8 cellular contexts compared by ENCODE assay signal in the genomic region with DNA sequence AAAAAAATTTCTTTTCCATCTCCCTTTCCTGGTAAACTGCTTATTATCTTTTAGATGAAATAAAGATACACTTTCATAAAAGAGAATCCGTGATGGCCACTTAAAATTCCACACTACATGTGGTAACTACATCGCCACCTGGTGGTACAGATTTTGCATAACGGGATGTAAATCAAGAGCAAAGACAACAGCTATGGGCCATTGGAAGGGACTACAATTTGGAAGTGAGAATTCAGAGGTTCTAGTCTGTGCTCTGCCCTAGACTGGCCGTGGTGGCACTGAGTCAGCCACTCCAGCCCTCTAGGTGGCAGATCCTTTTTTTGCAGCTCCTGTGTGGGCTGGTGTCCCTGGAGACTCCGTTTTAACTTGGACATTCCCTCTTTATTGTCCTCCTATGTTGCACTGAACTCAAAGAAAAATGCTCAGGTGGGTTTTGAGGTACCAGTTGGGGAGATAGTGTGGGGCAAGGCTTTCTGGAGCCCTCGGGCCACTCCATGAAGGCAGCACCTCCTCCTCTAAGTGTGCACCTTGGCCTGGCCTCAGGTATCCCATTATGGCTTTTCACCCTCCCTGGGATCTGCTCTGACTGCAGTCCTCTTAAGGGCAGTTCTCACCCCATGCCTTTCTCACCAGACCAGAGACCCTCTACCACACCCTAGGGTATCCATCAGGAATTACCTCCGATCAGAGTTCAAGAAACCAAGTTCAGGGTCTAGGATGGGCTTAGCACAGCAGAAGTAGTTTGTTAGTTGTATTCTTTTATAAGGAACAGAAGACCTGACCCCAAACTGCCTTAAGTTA. TPM values are rescaled to one million over a fixed set of nuclear protein-coding genes. Genes with fewer than 3 reads are reported as not detected.
DNase-seq lines count a peak whose midpoint lies in the region; ATAC-seq and TF ChIP-seq lines count a peak whose summit lies in the region.

No MANE protein-coding gene starts in this region.

- H3K36me3 ChIP-seq in uterus = no peaks in the 10 kb centered on the region

- DNase-seq in activated gamma-delta T cell treated with Interleukin-2 at 50 U/mL for 16 hours = peak; percentile 59
- DNase-seq in activated gamma-delta T cell (lab: John Stamatoyannopoulos, UW) = no peak
- DNase-seq in LNCaP clone FGC (ENCODE audit: low read depth) = peak; percentile 72
- DNase-seq in RPMI7951 (ENCODE audit: low read depth) = peak; percentile 69
- DNase-seq in foreskin keratinocyte = peak; percentile 19 to 56
- DNase-seq in osteocyte (ENCODE audit: extremely low spot score, unreplicated experiment) = no peak
- DNase-seq in uterus = peak; percentile 45 to 84

- no peaks in the 10 kb centered on the region for H3K4me1 Mint-ChIP-seq in activated T-helper 17 cell treated with anti-CD3 and anti-CD28 coated beads, Interleukin-2, amount 50 U/mL, for 72 hours
- peaks cover 13% of the 10 kb centered on the region for H3K4me1 Mint-ChIP-seq in osteocyte (ENCODE audit: unreplicated experiment)

- TF ChIP-seq CTCF in LNCaP clone FGC (IDR thresholded peaks at IDR 0.05; ENCODE audit: control insufficient read depth, extremely low read depth, insufficient read depth) (peak; percentile 80), foreskin keratinocyte (conservative IDR thresholded peaks at IDR 0.05) (peak; percentile 85), osteocyte (IDR thresholded peaks at IDR 0.05) (peak; percentile 87), uterus (IDR thresholded peaks at IDR 0.05) (peak; percentile 67 to 79 (median 72))

- no peak for TF ChIP-seq POLR2A in uterus (IDR thresholded peaks at IDR 0.05)

- H3K9me3 Mint-ChIP-seq in activated T-helper 17 cell treated with anti-CD3 and anti-CD28 coated beads, Interleukin-2, amount 50 U/mL, for 72 hours = no peaks in the 10 kb centered on the region
- no peaks in the 10 kb centered on the region for H3K9me3 Mint-ChIP-seq in osteocyte (ENCODE audit: unreplicated experiment)

- H3K27ac ChIP-seq in foreskin keratinocyte (no peak overlapping the region), uterus (no peak overlapping the region)

- intact Hi-C loops in uterus (cut with DNase I; ENCODE audit: low total_unique reads) = no loop called here

- peaks cover 3% of the 10 kb centered on the region for H3K27me3 Mint-ChIP-seq in activated T-helper 17 cell treated with anti-CD3 and anti-CD28 coated beads, Interleukin-2, amount 50 U/mL, for 72 hours
- no peaks in the 10 kb centered on the region for H3K27me3 Mint-ChIP-seq in osteocyte (ENCODE audit: unreplicated experiment)

- no peak overlapping the region for H3K4me3 Mint-ChIP-seq in activated T-helper 17 cell treated with anti-CD3 and anti-CD28 coated beads, Interleukin-2, amount 50 U/mL, for 72 hours
- H3K4me3 Mint-ChIP-seq in osteocyte (ENCODE audit: unreplicated experiment) = no peak overlapping the region

- H3K9me3 ChIP-seq in uterus = no peaks in the 10 kb centered on the region

- H3K27me3 ChIP-seq in foreskin keratinocyte (no peaks in the 10 kb centered on the region), uterus (no peaks in the 10 kb centered on the region)

- no peaks in the 10 kb centered on the region for H3K36me3 Mint-ChIP-seq in activated T-helper 17 cell treated with anti-CD3 and anti-CD28 coated beads, Interleukin-2, amount 50 U/mL, for 72 hours (ENCODE audit: low read depth)
- peaks cover 1% of the 10 kb centered on the region for H3K36me3 Mint-ChIP-seq in osteocyte (ENCODE audit: unreplicated experiment)

- ATAC-seq in activated T-helper 17 cell treated with anti-CD3 and anti-CD28 coated beads, Interleukin-2, amount 50 U/mL, for 72 hours (replicated peaks) = peak; percentile 45
- peak; percentile 65 for ATAC-seq in foreskin keratinocyte

- H3K27ac Mint-ChIP-seq in activated T-helper 17 cell treated with anti-CD3 and anti-CD28 coated beads, Interleukin-2, amount 50 U/mL, for 72 hours = no peak overlapping the region
- no peak overlapping the region for H3K27ac Mint-ChIP-seq in osteocyte (ENCODE audit: unreplicated experiment)

- H3K4me3 ChIP-seq in LNCaP clone FGC (ENCODE audit: low read depth, low read length) = no peak overlapping the region
- no peak overlapping the region for H3K4me3 ChIP-seq in uterus

- H3K4me1 ChIP-seq in foreskin keratinocyte (no peaks in the 10 kb centered on the region), uterus (no peaks in the 10 kb centered on the region)

RNA-seq across cellular contexts. Expression of gene SPSB4, which starts 54.9 kb away (rescaled TPM):
- not detected in 2 replicates for total RNA-seq in RPMI7951 (2014; rRNA removed; shearing (Covaris generic))
- not detected for total RNA-seq in activated T-helper 17 cell treated with anti-CD3 and anti-CD28 coated beads, Interleukin-2, amount 50 U/mL, for 72 hours
- total RNA-seq in foreskin keratinocyte (not detected in 2 replicates), osteocyte (2.0 and 3.3 TPM in 2 replicates), uterus (1 to 10 TPM in 1 of 4 donors, not detected in 3; 3.5 TPM)
- polyA plus RNA-seq in foreskin keratinocyte = 0.03 and 0.17 TPM in 2 replicates

Comparison
In these comparisons a context has a peak if more than half of its experiments do, and no peak if none do; other contexts are left out.
1. DNase-seq: peak in activated gamma-delta T cell treated with Interleukin-2 at 50 U/mL for 16 hours (single experiment), LNCaP clone FGC (single experiment), RPMI7951 (single experiment), foreskin keratinocyte (2 of 2) and uterus (2 of 2); none in activated gamma-delta T cell (single experiment) and osteocyte (single experiment).
2. Peak in every context shown above with its lines, with median percentiles within 50 percentile points of each other: CTCF ChIP-seq.